1 cellular context compared by ENCODE assay signal in the genomic region with DNA sequence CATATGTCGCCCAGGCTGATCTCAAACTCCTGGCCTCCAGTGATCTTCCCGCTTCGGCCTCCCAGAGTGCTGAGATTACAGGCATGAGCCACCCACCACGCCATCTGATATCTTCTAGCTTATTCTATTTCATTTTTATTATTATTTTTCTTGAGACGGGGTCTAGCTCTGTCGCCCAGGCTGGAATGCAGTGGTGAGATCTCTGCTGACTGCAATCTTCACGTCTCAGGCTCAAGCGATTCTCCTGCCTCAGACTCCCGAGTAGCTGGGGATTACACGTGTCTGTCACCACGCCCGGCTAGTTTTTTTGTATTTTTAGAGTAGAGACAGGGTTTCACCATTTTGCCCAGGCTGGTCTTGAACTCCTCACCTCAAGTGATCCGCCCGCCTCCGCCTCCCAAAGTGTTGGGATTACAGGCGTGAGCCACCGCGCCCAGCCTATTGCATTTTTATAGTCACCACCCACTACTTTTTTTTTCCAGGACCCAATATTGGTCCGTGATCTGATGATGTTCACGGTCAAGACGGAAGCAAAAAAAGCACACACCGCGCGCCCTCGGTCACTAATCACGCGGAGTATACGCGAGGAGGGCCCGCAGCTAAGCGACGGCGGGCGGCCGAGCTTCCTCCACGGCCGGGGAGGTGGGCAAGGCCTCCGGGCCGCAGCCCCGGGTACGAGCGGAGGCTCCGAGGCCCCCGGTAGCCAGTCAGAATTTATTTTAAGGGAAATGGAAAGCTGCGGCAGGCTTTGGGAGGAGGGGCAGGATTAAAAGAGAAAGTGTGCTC.
TF ChIP-seq lines count a peak whose summit lies in the region.

No MANE protein-coding gene starts in this region.

TF ChIP-seq in IMR-90, 13 proteins besides CTCF, POLR2A, EP300 and RAD21 (continued from another document):
- no peak; the same call in 1 of the 2 replicates for TF ChIP-seq MXI1 (IDR thresholded peaks at IDR 0.05; ENCODE audit: borderline replicate concordance, low read depth, low read length)
